16 cellular contexts compared by ENCODE assay signal in genomic region chr10:23695825-23696420, GRCh38.
DNase-seq lines count a peak whose midpoint lies in the region; TF ChIP-seq lines count a peak whose summit lies in the region.
"Had no signal": no experiment of that assay in that cellular context is flagged by ENCODE, and none has a peak within 500 bp of the region (broad histone marks: within the 10 kb centered on the region; RNA-seq: fewer than 3 reads in every experiment).

No MANE protein-coding gene starts in this region.

- in situ Hi-C loops in KBM-7 (cut with MboI; ENCODE audit: low pct_unique_long_range_greater_than_20kb, low sequenced_read_pairs), result loop anchor here (25.0 kb wide), 1 partner anchor 384 kb away; no protein-coding TSS in a partner anchor

- H3K27ac ChIP-seq in dorsolateral prefrontal cortex, result peak overlapping the region in 2 of 59 donors; percentile 22 to 50
- H3K27ac ChIP-seq: lower lobe of right lung had no signal

- H3K4me3 ChIP-seq in dorsolateral prefrontal cortex, result peak overlapping the region in 58 of 59 donors; percentile 18 to 75 (median 58)
- H3K4me3 ChIP-seq: MG63 had no signal

- intact Hi-C loops in dorsolateral prefrontal cortex (cut with DNase I), result no loop called here

- peaks cover 18% of the 10 kb centered on the region for H3K4me1 Mint-ChIP-seq in activated naive CD4-positive, alpha-beta T cell treated with anti-CD3 and anti-CD28 coated beads, Interleukin-2, amount 50 U/mL, for 24 hours
- H3K4me1 Mint-ChIP-seq in mesothelial cell of epicardium (peaks cover 29% of the 10 kb centered on the region), type B pancreatic cell (ENCODE audit: unreplicated experiment) (peaks cover 8% of the 10 kb centered on the region)

- H3K27ac Mint-ChIP-seq in activated naive CD4-positive, alpha-beta T cell treated with anti-CD3 and anti-CD28 coated beads, Interleukin-2, amount 50 U/mL, for 24 hours, result no peak overlapping the region
- H3K27ac Mint-ChIP-seq in mesothelial cell of epicardium (no peak overlapping the region), type B pancreatic cell (no peak overlapping the region)
- H3K27ac Mint-ChIP-seq: naive B cell had no signal

- H3K9me3 Mint-ChIP-seq in activated naive CD4-positive, alpha-beta T cell treated with anti-CD3 and anti-CD28 coated beads, Interleukin-2, amount 50 U/mL, for 24 hours, result no peaks in the 10 kb centered on the region
- H3K9me3 Mint-ChIP-seq in mesothelial cell of epicardium, result no peaks in the 10 kb centered on the region
- no peaks in the 10 kb centered on the region for H3K9me3 Mint-ChIP-seq in type B pancreatic cell
- H3K9me3 Mint-ChIP-seq: CD8-positive, alpha-beta memory T cell; naive B cell had no signal

- peak overlapping the region; percentile 39 for H3K4me3 Mint-ChIP-seq in activated naive CD4-positive, alpha-beta T cell treated with anti-CD3 and anti-CD28 coated beads, Interleukin-2, amount 50 U/mL, for 24 hours
- H3K4me3 Mint-ChIP-seq in mesothelial cell of epicardium, result peak overlapping the region; percentile 84
- peak overlapping the region; percentile 86 for H3K4me3 Mint-ChIP-seq in type B pancreatic cell
- H3K4me3 Mint-ChIP-seq: CD8-positive, alpha-beta memory T cell had no signal

- DNase-seq in activated naive CD4-positive, alpha-beta T cell treated with Interleukin-2 at 50 U/mL for 16 hours, result no peak
- DNase-seq in dorsolateral prefrontal cortex (no peak), mesothelial cell of epicardium (ENCODE audit: low spot score in 2 of 2, unreplicated experiment in 2 of 2) (no peak), type B pancreatic cell (ENCODE audit: extremely low spot score, unreplicated experiment) (peak; percentile 66), NCI-H774 (lab: John Stamatoyannopoulos, UW) (no peak), HUDEP-2 (lab: John Stamatoyannopoulos, UW; ENCODE audit: unreplicated experiment in 76 of 76) (no peak), KBM-7 (no peak)
- DNase-seq: activated CD4-positive, alpha-beta T cell treated with anti-CD3 and anti-CD28 coated beads, Interleukin-2, amount 50 U/mL, for 48 hours; CD8-positive, alpha-beta memory T cell; lower lobe of right lung; MG63; naive B cell; NCI-H1694 treated with DMSO at 0.1 percent for 48 hours; NCI-H226; NK-92 treated with Interleukin-12 subunit alpha and Interleukin-12 subunit beta, amount 100 ng/mL, for 24 hours had no signal

- H3K27me3 ChIP-seq in dorsolateral prefrontal cortex, result peaks cover 0 to 47% (median 31%) of the 10 kb centered on the region in 45 donors

- H3K36me3 Mint-ChIP-seq in activated naive CD4-positive, alpha-beta T cell treated with anti-CD3 and anti-CD28 coated beads, Interleukin-2, amount 50 U/mL, for 24 hours, result no peaks in the 10 kb centered on the region
- H3K36me3 Mint-ChIP-seq in mesothelial cell of epicardium (no peaks in the 10 kb centered on the region), type B pancreatic cell (no peaks in the 10 kb centered on the region)
- H3K36me3 Mint-ChIP-seq: CD8-positive, alpha-beta memory T cell; naive B cell had no signal

- no peak for TF ChIP-seq CTCF in dorsolateral prefrontal cortex (IDR thresholded peaks at IDR 0.05 in 54 of 56, conservative IDR thresholded peaks at IDR 0.05 in 2 of 56; ENCODE audit: low read depth in 1 of 56, partially characterized antibody in 56 of 56)
- no peak for TF ChIP-seq CTCF in mesothelial cell of epicardium (IDR thresholded peaks at IDR 0.05; ENCODE audit: unreplicated experiment)
- no peak for TF ChIP-seq CTCF in type B pancreatic cell (conservative IDR thresholded peaks at IDR 0.05)

- H3K27me3 Mint-ChIP-seq in activated naive CD4-positive, alpha-beta T cell treated with anti-CD3 and anti-CD28 coated beads, Interleukin-2, amount 50 U/mL, for 24 hours, result peaks cover 31% of the 10 kb centered on the region
- peaks cover 94% of the 10 kb centered on the region for H3K27me3 Mint-ChIP-seq in mesothelial cell of epicardium (ENCODE audit: low read depth)
- H3K27me3 Mint-ChIP-seq in type B pancreatic cell, result peaks cover 96% of the 10 kb centered on the region
